12 cellular contexts compared by ENCODE assay signal in genomic region chr10:324593-324992, GRCh38.
DNase-seq lines count a peak whose midpoint lies in the region; ATAC-seq, FAIRE-seq and TF ChIP-seq lines count a peak whose summit lies in the region.
"Had no signal": no experiment of that assay in that cellular context is flagged by ENCODE, and none has a peak within 500 bp of the region (broad histone marks: within the 10 kb centered on the region; RNA-seq: fewer than 3 reads in every experiment).

No MANE protein-coding gene starts in this region.

- in situ Hi-C loops in GM12878 (cut with MboI), result no loop called here

- H3K9ac ChIP-seq in HCT116 (ENCODE audit: low read length), result peak overlapping the region; percentile 52
- H3K9ac ChIP-seq in GM12878 (ENCODE audit: control insufficient read depth, insufficient read depth, low read length), result no peak overlapping the region
- H3K9ac ChIP-seq: parathyroid adenoma had no signal

- H3K27ac ChIP-seq in A673 (ENCODE audit: low read depth, low read length, poor library complexity, severe bottlenecking), result peak overlapping the region; percentile 59
- H3K27ac ChIP-seq in HCT116 (ENCODE audit: low read depth, low read length), result peak overlapping the region; percentile 30; the same call in 1 of the 2 replicates
- H3K27ac ChIP-seq in GM12878 (ENCODE audit: control insufficient read depth, insufficient read depth), result no peak overlapping the region
- H3K27ac ChIP-seq: parathyroid adenoma had no signal

- H3K4me3 Mint-ChIP-seq in nephron, result no peak overlapping the region

- no peak for TF ChIP-seq EP300 in GM12878 (IDR thresholded peaks at IDR 0.05; ENCODE audit: borderline replicate concordance in 1 of 2, control insufficient read depth in 1 of 2, low read depth in 2 of 2, low read length in 2 of 2)

- H3K4me3 ChIP-seq in A673 (ENCODE audit: low read depth, low read length, poor library complexity, severe bottlenecking) (no peak overlapping the region), HCT116 (replicated peaks in 1 of 2; ENCODE audit: low read depth in 1 of 2, low read length in 2 of 2) (no peak overlapping the region), GM12878 (no peak overlapping the region)

- H3K79me2 ChIP-seq in HCT116 (ENCODE audit: insufficient read depth, low read length), result no peaks in the 10 kb centered on the region
- no peaks in the 10 kb centered on the region for H3K79me2 ChIP-seq in GM12878 (ENCODE audit: control insufficient read depth, insufficient read depth, low read length)
- H3K79me2 ChIP-seq: parathyroid adenoma had no signal

- H3K4me2 ChIP-seq in HCT116 (ENCODE audit: low read length) (peak overlapping the region; percentile 84), GM12878 (ENCODE audit: control insufficient read depth, insufficient read depth) (no peak overlapping the region)

- H3K27ac Mint-ChIP-seq in nephron, result peak overlapping the region in 2 of 3 experiments; percentile 41 to 47

- H3K4me1 Mint-ChIP-seq in nephron, result peaks cover 11% of the 10 kb centered on the region

- H3K4me1 ChIP-seq in A673 (ENCODE audit: insufficient read depth, low read length, poor library complexity, severe bottlenecking), result peaks cover 36% of the 10 kb centered on the region
- peaks cover 15 to 28% of the 10 kb centered on the region in 2 experiments for H3K4me1 ChIP-seq in HCT116 (ENCODE audit: control insufficient read depth in 1 of 2, insufficient read depth in 2 of 2, low read length in 2 of 2)
- H3K4me1 ChIP-seq in GM12878 (ENCODE audit: control insufficient read depth, insufficient read depth, low read length), result peaks cover 4% of the 10 kb centered on the region

- no peak for DNase-seq in A673 (ENCODE audit: low spot score)
- DNase-seq in HCT116 (ENCODE audit: low read depth, low spot score), result no peak
- DNase-seq in GM12878 (ENCODE audit: low read depth, low spot score), result no peak
- no peak for DNase-seq in NCI-H748 treated with DMSO at 0.1 percent for 48 hours (lab: John Stamatoyannopoulos, UW)
- no peak for DNase-seq in inferior parietal cortex (ENCODE audit: extremely low spot score)
- no peak for DNase-seq in left cardiac atrium
- DNase-seq: DND-41, NCI-H1436, NCI-H446 treated with DMSO at 0.1 percent for 48 hours had no signal

- H3K27me3 Mint-ChIP-seq in nephron (ENCODE audit: low read depth), result no peaks in the 10 kb centered on the region

- TF ChIP-seq POLR2A in HCT116 (IDR thresholded peaks at IDR 0.05; ENCODE audit: borderline replicate concordance, extremely low read depth, insufficient read depth, insufficient read length) (no peak), GM12878 (IDR thresholded peaks at IDR 0.05; ENCODE audit: low read depth, low read length) (no peak)

- no peaks in the 10 kb centered on the region for H3K9me3 ChIP-seq in A673 (ENCODE audit: low read depth, low read length, poor library complexity, severe bottlenecking)
- no peaks in the 10 kb centered on the region for H3K9me3 ChIP-seq in HCT116 (ENCODE audit: control insufficient read depth in 1 of 2, insufficient read depth in 1 of 2, low read depth in 1 of 2, low read length in 2 of 2)
- no peaks in the 10 kb centered on the region for H3K9me3 ChIP-seq in GM12878 (replicated peaks; ENCODE audit: control insufficient read depth, insufficient read depth, low read length)

- WGBS in GM12878 (ENCODE audit: insufficient coverage, insufficient replicate concordance, low lambda C conversion rate, missing lambda C conversion rate), result 1% methylated on average over 15 of the region's 15 CpGs

- intact Hi-C loops in A673 (cut with micrococcal nuclease; ENCODE audit: unreplicated experiment), result no loop called here
- intact Hi-C loops in HCT116 (cut with micrococcal nuclease), result no loop called here
- intact Hi-C loops in GM12878 (cut with micrococcal nuclease; ENCODE audit: unreplicated experiment), result no loop called here
- intact Hi-C loops in left cardiac atrium (cut with DNase I), result no loop called here

- TF ChIP-seq CTCF in A673 (conservative IDR thresholded peaks at IDR 0.05; ENCODE audit: low read depth, low read length) (no peak), HCT116 (IDR thresholded peaks at IDR 0.05 in 2 of 3, conservative IDR thresholded peaks at IDR 0.05 in 1 of 3; ENCODE audit: borderline replicate concordance in 1 of 3, insufficient read depth in 1 of 3, low read depth in 2 of 3, low read length in 2 of 3) (no peak), GM12878 (IDR thresholded peaks at IDR 0.05 in 2 of 3, conservative IDR thresholded peaks at IDR 0.05 in 1 of 3; ENCODE audit: control insufficient read depth in 2 of 3, extremely low read depth in 1 of 3, insufficient read depth in 1 of 3, low read depth in 3 of 3, low read length in 3 of 3) (no peak), nephron (IDR thresholded peaks at IDR 0.05; ENCODE audit: unreplicated experiment in 3 of 3) (no peak)

- no peaks in the 10 kb centered on the region for H3K9me2 ChIP-seq in HCT116 (ENCODE audit: insufficient read depth)

- no peaks in the 10 kb centered on the region for H4K20me1 ChIP-seq in HCT116 (ENCODE audit: insufficient read depth)
- H4K20me1 ChIP-seq in GM12878 (ENCODE audit: control insufficient read depth, insufficient read depth), result no peaks in the 10 kb centered on the region

- TF ChIP-seq RAD21 in HCT116 (IDR thresholded peaks at IDR 0.05; ENCODE audit: low read depth), result no peak
- TF ChIP-seq RAD21 in GM12878 (IDR thresholded peaks at IDR 0.05; ENCODE audit: insufficient read depth, low read depth, low read length), result no peak

- SMC1A ChIA-PET in GM12878 (lab: Charles Lee; ENCODE audit: uncharacterized antibody, unreplicated experiment), result no interaction called here

- peaks cover 56% of the 10 kb centered on the region for H3K36me3 Mint-ChIP-seq in nephron (ENCODE audit: low read depth)

- FAIRE-seq in GM12878 (lab: Jason Lieb, UNC), result no peak

- CTCF ChIA-PET in A673 (lab: Charles Lee) (no interaction called here), HCT116 (lab: Charles Lee) (no interaction called here), GM12878 (lab: Yijun Ruan, JAX) (no interaction called here)

- BruUV-seq in A673 (replicated peaks; lab: Mats Ljungman, UMichigan) (no TSS peak), HCT116 (replicated peaks; lab: Mats Ljungman, UMichigan) (no TSS peak), GM12878 (replicated peaks; lab: Mats Ljungman, UMichigan) (no TSS peak)

- H2AFZ ChIP-seq in HCT116 (ENCODE audit: low read depth, low read length, poor library complexity, severe bottlenecking) (no peak overlapping the region), GM12878 (ENCODE audit: control insufficient read depth, low read depth, low read length) (no peak overlapping the region)
- H2AFZ ChIP-seq: parathyroid adenoma had no signal

- POLR2A ChIA-PET in A673 (lab: Charles Lee; ENCODE audit: low non-redundant PET), result no interaction called here
- POLR2A ChIA-PET in HCT116 (lab: Charles Lee), result no interaction called here
- POLR2A ChIA-PET in GM12878 (lab: Charles Lee), result no interaction called here

- RAD21 ChIA-PET in HCT116 (lab: Charles Lee; ENCODE audit: low non-redundant PET in 1 of 2, low total read pairs in 2 of 2, uncharacterized antibody in 2 of 2, unreplicated experiment in 2 of 2) (no interaction called here), GM12878 (lab: Charles Lee; ENCODE audit: unreplicated experiment) (no interaction called here)

- no peaks in the 10 kb centered on the region for H3K36me3 ChIP-seq in A673 (ENCODE audit: insufficient read depth, low read length, poor library complexity, severe bottlenecking)
- no peaks in the 10 kb centered on the region for H3K36me3 ChIP-seq in HCT116 (ENCODE audit: control insufficient read depth in 1 of 2, insufficient read depth in 2 of 2, low read length in 2 of 2)
- no peaks in the 10 kb centered on the region for H3K36me3 ChIP-seq in GM12878 (ENCODE audit: control insufficient read depth in 2 of 2, insufficient read depth in 2 of 2, low read length in 1 of 2)

- ATAC-seq in HCT116 (no peak), GM12878 (peak; percentile 48; the same call in 1 of the 3 replicates), GM19452 (IDR thresholded peaks at IDR 0.05; ENCODE audit: unreplicated experiment) (no peak), left cardiac atrium (no peak)

- H3K9me3 Mint-ChIP-seq in nephron, result no peaks in the 10 kb centered on the region

- H3K27me3 ChIP-seq in A673 (replicated peaks; ENCODE audit: insufficient read depth, low read depth, low read length, poor library complexity) (no peaks in the 10 kb centered on the region), HCT116 (ENCODE audit: insufficient read depth, low read length) (no peaks in the 10 kb centered on the region), GM12878 (replicated peaks in 1 of 2; ENCODE audit: control insufficient read depth in 2 of 2, insufficient read depth in 2 of 2, low read length in 1 of 2) (no peaks in the 10 kb centered on the region)

TF ChIP-seq in HCT116, 20 proteins besides CTCF, POLR2A, EP300 and RAD21:
- no peak for TF ChIP-seq JUND (IDR thresholded peaks at IDR 0.05)
- no peak for TF ChIP-seq SRF (IDR thresholded peaks at IDR 0.05; ENCODE audit: low read depth)
- TF ChIP-seq EZH2phosphoT487 (IDR thresholded peaks at IDR 0.05; ENCODE audit: borderline replicate concordance), result no peak
- TF ChIP-seq ZNF274 (IDR thresholded peaks at IDR 0.05; ENCODE audit: low read depth, low read length), result no peak
- no peak for TF ChIP-seq SIN3A (IDR thresholded peaks at IDR 0.05; ENCODE audit: low read depth)
- TF ChIP-seq FOSL1 (IDR thresholded peaks at IDR 0.05; ENCODE audit: low read depth), result no peak
- TF ChIP-seq CEBPB (IDR thresholded peaks at IDR 0.05; ENCODE audit: low read depth), result no peak
- no peak for TF ChIP-seq EGR1 (IDR thresholded peaks at IDR 0.05; ENCODE audit: low read depth)
- TF ChIP-seq, protein P1, sequence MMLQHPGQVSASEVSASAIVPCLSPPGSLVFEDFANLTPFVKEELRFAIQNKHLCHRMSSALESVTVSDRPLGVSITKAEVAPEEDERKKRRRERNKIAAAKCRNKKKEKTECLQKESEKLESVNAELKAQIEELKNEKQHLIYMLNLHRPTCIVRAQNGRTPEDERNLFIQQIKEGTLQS (IDR thresholded peaks at IDR 0.05), result no peak
